1 cellular context compared by ENCODE assay signal in the genomic region with DNA sequence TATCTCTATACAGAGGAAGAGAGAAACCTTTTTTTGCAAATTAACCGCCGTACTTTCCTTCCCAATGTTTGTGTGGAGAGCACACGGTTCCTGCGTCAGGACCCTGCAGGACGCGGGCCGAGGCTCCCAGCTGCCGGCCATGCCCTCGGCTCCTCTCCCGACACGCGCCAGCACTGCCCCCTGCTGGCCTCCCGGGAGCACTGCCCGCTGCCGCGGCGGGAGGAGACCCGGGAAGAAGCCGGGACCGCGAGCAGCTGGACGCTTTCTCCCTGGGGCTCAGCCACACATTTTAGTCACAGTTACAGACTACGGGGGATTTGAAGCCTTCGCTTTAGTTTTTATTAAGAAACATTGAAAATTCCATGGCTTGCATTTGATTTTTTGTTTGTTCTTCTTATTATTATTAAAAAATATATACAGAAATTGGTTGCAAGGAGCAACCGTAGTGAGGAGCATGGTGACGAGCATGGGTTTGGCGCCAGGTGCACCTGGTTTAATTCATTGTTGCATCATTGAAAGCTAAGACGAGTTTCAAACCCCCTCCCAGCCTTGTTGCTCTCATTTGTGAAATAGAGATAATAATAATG.
TF ChIP-seq lines count a peak whose summit lies in the region.

No MANE protein-coding gene starts in this region.

TF ChIP-seq in HepG2, 621 proteins besides CTCF, POLR2A, EP300 and RAD21 (continued from another document):
- TF ChIP-seq, protein P1, sequence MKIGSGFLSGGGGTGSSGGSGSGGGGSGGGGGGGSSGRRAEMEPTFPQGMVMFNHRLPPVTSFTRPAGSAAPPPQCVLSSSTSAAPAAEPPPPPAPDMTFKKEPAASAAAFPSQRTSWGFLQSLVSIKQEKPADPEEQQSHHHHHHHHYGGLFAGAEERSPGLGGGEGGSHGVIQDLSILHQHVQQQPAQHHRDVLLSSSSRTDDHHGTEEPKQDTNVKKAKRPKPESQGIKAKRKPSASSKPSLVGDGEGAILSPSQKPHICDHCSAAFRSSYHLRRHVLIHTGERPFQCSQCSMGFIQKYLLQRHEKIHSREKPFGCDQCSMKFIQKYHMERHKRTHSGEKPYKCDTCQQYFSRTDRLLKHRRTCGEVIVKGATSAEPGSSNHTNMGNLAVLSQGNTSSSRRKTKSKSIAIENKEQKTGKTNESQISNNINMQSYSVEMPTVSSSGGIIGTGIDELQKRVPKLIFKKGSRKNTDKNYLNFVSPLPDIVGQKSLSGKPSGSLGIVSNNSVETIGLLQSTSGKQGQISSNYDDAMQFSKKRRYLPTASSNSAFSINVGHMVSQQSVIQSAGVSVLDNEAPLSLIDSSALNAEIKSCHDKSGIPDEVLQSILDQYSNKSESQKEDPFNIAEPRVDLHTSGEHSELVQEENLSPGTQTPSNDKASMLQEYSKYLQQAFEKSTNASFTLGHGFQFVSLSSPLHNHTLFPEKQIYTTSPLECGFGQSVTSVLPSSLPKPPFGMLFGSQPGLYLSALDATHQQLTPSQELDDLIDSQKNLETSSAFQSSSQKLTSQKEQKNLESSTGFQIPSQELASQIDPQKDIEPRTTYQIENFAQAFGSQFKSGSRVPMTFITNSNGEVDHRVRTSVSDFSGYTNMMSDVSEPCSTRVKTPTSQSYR (CRISPR knock-in tag; IDR thresholded peaks at IDR 0.05; ENCODE audit: borderline replicate concordance), result no peak
- TF ChIP-seq TCF7L2 (IDR thresholded peaks at IDR 0.05; ENCODE audit: low read depth, low read length) (no peak), TFDP1 (CRISPR knock-in tag; IDR thresholded peaks at IDR 0.05; ENCODE audit: borderline replicate concordance) (peak; percentile 38; the same call in 1 of the 2 replicates), ZNF138 (CRISPR knock-in tag; IDR thresholded peaks at IDR 0.05; ENCODE audit: low read depth) (no peak), BATF2 (CRISPR knock-in tag; IDR thresholded peaks at IDR 0.05) (no peak), ZNF879 (CRISPR knock-in tag; IDR thresholded peaks at IDR 0.05) (no peak), ZBTB38 (CRISPR knock-in tag; IDR thresholded peaks at IDR 0.05) (no peak), XRCC5 (optimal IDR thresholded peaks at IDR 0.05; ENCODE audit: low read length) (peak; percentile 65), ZNF296 (CRISPR knock-in tag; conservative IDR thresholded peaks at IDR 0.05) (no peak), MAF1 (CRISPR knock-in tag; IDR thresholded peaks at IDR 0.05; ENCODE audit: borderline replicate concordance) (no peak), GATA4 (IDR thresholded peaks at IDR 0.05; ENCODE audit: borderline replicate concordance, low read depth) (no peak), CBX1 (IDR thresholded peaks at IDR 0.05; ENCODE audit: low read depth) (no peak), KDM2A (CRISPR knock-in tag; IDR thresholded peaks at IDR 0.05; ENCODE audit: borderline replicate concordance, low read depth) (peak; percentile 64; the same call in 1 of the 2 replicates), ZNF552 (CRISPR knock-in tag; IDR thresholded peaks at IDR 0.05; ENCODE audit: borderline replicate concordance) (no peak), GLI4 (CRISPR knock-in tag; IDR thresholded peaks at IDR 0.05; ENCODE audit: borderline replicate concordance) (no peak), STAG1 (CRISPR knock-in tag; IDR thresholded peaks at IDR 0.05) (peak; percentile 89), HNRNPLL (IDR thresholded peaks at IDR 0.05; ENCODE audit: low read depth, low read length, poor library complexity, severe bottlenecking) (peak; percentile 35), AGO2 (optimal IDR thresholded peaks at IDR 0.05; ENCODE audit: low read depth, low read length) (no peak), MYNN (CRISPR knock-in tag; IDR thresholded peaks at IDR 0.05; ENCODE audit: low read depth) (no peak), POGK (CRISPR knock-in tag; conservative IDR thresholded peaks at IDR 0.05) (no peak), ZFP36L2 (CRISPR knock-in tag; IDR thresholded peaks at IDR 0.05) (no peak), ZNF556 (CRISPR knock-in tag; IDR thresholded peaks at IDR 0.05; ENCODE audit: borderline replicate concordance) (no peak), SALL1 (CRISPR knock-in tag; IDR thresholded peaks at IDR 0.05) (peak; percentile 14; the same call in 1 of the 2 replicates), ZMAT3 (CRISPR knock-in tag; conservative IDR thresholded peaks at IDR 0.05) (no peak), KLF11 (CRISPR knock-in tag; IDR thresholded peaks at IDR 0.05) (no peak), GABPB1 (CRISPR knock-in tag; IDR thresholded peaks at IDR 0.05) (peak; percentile 33; the same call in 1 of the 2 replicates), KMT2A (CRISPR knock-in tag; IDR thresholded peaks at IDR 0.05) (no peak), HDAC2 (CRISPR knock-in tag; IDR thresholded peaks at IDR 0.05) (no peak), PLRG1 (conservative IDR thresholded peaks at IDR 0.05) (no peak), ZFAT (CRISPR knock-in tag; conservative IDR thresholded peaks at IDR 0.05) (no peak), ZBTB2 (CRISPR knock-in tag; IDR thresholded peaks at IDR 0.05; ENCODE audit: low read depth) (no peak)
- TF ChIP-seq, protein P2, sequence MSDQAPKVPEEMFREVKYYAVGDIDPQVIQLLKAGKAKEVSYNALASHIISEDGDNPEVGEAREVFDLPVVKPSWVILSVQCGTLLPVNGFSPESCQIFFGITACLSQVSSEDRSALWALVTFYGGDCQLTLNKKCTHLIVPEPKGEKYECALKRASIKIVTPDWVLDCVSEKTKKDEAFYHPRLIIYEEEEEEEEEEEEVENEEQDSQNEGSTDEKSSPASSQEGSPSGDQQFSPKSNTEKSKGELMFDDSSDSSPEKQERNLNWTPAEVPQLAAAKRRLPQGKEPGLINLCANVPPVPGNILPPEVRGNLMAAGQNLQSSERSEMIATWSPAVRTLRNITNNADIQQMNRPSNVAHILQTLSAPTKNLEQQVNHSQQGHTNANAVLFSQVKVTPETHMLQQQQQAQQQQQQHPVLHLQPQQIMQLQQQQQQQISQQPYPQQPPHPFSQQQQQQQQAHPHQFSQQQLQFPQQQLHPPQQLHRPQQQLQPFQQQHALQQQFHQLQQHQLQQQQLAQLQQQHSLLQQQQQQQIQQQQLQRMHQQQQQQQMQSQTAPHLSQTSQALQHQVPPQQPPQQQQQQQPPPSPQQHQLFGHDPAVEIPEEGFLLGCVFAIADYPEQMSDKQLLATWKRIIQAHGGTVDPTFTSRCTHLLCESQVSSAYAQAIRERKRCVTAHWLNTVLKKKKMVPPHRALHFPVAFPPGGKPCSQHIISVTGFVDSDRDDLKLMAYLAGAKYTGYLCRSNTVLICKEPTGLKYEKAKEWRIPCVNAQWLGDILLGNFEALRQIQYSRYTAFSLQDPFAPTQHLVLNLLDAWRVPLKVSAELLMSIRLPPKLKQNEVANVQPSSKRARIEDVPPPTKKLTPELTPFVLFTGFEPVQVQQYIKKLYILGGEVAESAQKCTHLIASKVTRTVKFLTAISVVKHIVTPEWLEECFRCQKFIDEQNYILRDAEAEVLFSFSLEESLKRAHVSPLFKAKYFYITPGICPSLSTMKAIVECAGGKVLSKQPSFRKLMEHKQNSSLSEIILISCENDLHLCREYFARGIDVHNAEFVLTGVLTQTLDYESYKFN (CRISPR knock-in tag; conservative IDR thresholded peaks at IDR 0.05), result no peak
